ENCODE assay signal across 21 cellular contexts in the genomic region with DNA sequence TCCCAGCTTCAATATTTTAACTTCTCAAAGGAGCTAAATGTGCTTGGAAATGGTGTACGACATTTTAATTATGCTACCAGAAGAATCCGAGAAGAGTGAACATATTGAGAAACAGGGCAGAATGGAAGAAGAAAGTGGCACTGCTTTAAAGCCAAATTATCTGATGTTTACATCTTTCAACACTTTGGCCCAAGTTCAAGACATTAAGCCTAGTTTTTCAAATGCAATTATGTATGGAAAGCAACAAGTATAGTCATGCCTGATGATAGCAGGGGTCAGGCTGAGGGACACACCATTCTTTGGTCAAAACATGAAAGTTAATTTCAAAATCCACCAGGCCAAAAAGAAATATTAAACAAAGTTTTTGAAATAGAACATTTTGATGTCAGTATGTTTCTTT.
"Had no signal": no experiment of that assay in that cellular context is flagged by ENCODE, and none has a peak within 500 bp of the region (broad histone marks: within the 10 kb centered on the region; RNA-seq: fewer than 3 reads in every experiment).

No MANE protein-coding gene starts in this region.

- ATAC-seq: activated CD4-positive, alpha-beta T cell treated with anti-CD3 and anti-CD28 coated beads for 36 hours; body of pancreas; effector memory CD8-positive, alpha-beta T cell; left lung; lower lobe of right lung; right lobe of liver had no signal

- H3K27me3 ChIP-seq: adrenal gland, body of pancreas, left lung, ovary, right lobe of liver, uterus had no signal

- H3K36me3 ChIP-seq: adrenal gland, left lung, lower lobe of right lung, ovary, right lobe of liver, thoracic aorta, uterus had no signal

- H3K9me3 ChIP-seq: adrenal gland, body of pancreas, lower lobe of right lung, right lobe of liver, thoracic aorta, uterus had no signal

- H3K27ac ChIP-seq: adrenal gland, body of pancreas, left lung, lower lobe of right lung, ovary, right lobe of liver, thoracic aorta, uterus had no signal

- H3K4me1 ChIP-seq: adrenal gland, body of pancreas, lower lobe of right lung, right lobe of liver, uterus had no signal

- DNase-seq: activated CD4-positive, alpha-beta T cell treated with anti-CD3 and anti-CD28 coated beads for 36 hours; activated CD4-positive, CD25-positive, alpha-beta regulatory T cell; activated effector memory CD4-positive, alpha-beta T cell treated with Interleukin-2 at 50 U/mL for 16 hours; activated naive CD4-positive, alpha-beta T cell treated with Interleukin-2 at 50 U/mL for 16 hours; activated T-cell treated with anti-CD3 and anti-CD28 coated beads for 4 hours; adrenal gland; aorta; body of pancreas; cortex of kidney; effector memory CD8-positive, alpha-beta T cell; foreskin melanocyte; left lung; lower lobe of right lung; ovary; right lobe of liver; stimulated activated CD4-positive, alpha-beta T cell treated with anti-CD3 and anti-CD28 coated beads, Interleukin-2, amount 100 ng/mL, for 48 hours; stimulated activated naive CD4-positive, alpha-beta T cell treated with Interleukin-2 at 50 U/mL for 16 hours; T-helper 2 cell; trophoblast cell; uterus had no signal

- H3K4me3 ChIP-seq: adrenal gland, body of pancreas, left lung, lower lobe of right lung, ovary, right lobe of liver, thoracic aorta, uterus had no signal
